In genomic region chr12:4780624-4781023, GRCh38 we compare ENCODE assay signal across 23 cellular contexts.
DNase-seq lines count a peak whose midpoint lies in the region; ATAC-seq, FAIRE-seq and TF ChIP-seq lines count a peak whose summit lies in the region.
"Had no signal": no experiment of that assay in that cellular context is flagged by ENCODE, and none has a peak within 500 bp of the region (broad histone marks: within the 10 kb centered on the region; RNA-seq: fewer than 3 reads in every experiment).

No MANE protein-coding gene starts in this region.

- FAIRE-seq in HepG2 (lab: Jason Lieb, UNC): no peak
- FAIRE-seq: A549, TTC549 had no signal

- in situ Hi-C loops in HepG2 (cut with HindIII; ENCODE audit: extremely low pct_ligation_motif_present, low pct_unique_long_range_greater_than_20kb): no loop called here

- H3K27ac ChIP-seq in liver (ENCODE audit: low read depth in 1 of 2, low read length in 2 of 2): no peak overlapping the region
- no peak overlapping the region for H3K27ac ChIP-seq in HepG2 (ENCODE audit: extremely low read length, insufficient read depth, low read length)
- H3K27ac ChIP-seq: A549, neutrophil had no signal

- no peak for TF ChIP-seq CTCF in liver (IDR thresholded peaks at IDR 0.05; ENCODE audit: low read depth, low read length, missing input control)
- no peak for TF ChIP-seq CTCF in HepG2 (CRISPR knock-in tag; IDR thresholded peaks at IDR 0.05)

- no peaks in the 10 kb centered on the region for H3K4me1 ChIP-seq in liver (ENCODE audit: control insufficient read depth in 4 of 4, insufficient read depth in 4 of 4, low read length in 3 of 4)
- H3K4me1 ChIP-seq in HepG2 (ENCODE audit: insufficient read depth, low read length): peaks cover 10% of the 10 kb centered on the region; the same call in 1 of the 2 replicates
- H3K4me1 ChIP-seq: A549, BE2C had no signal

- whole genome bisulfite sequencing in liver: 61% methylated on average over 5 of the region's 5 CpGs
- no CpG with 5 or more reads among the region's 5 CpGs for WGBS in HepG2 (ENCODE audit: low lambda C conversion rate)

- POLR2A ChIA-PET in HepG2 (lab: Yijun Ruan, JAX): no interaction called here

- intact Hi-C loops in HepG2 (cut with micrococcal nuclease; ENCODE audit: unreplicated experiment) (no loop called here), left cardiac atrium (cut with DNase I) (no loop called here)

- no peak overlapping the region for H3K4me2 ChIP-seq in HepG2 (ENCODE audit: low read depth, low read length)
- H3K4me2 ChIP-seq: A549 had no signal

- TF ChIP-seq EP300 in HepG2 (IDR thresholded peaks at IDR 0.05; ENCODE audit: low read depth in 2 of 2, low read length in 2 of 2): no peak
- TF ChIP-seq EP300 in HepG2 (CRISPR knock-in tag; IDR thresholded peaks at IDR 0.05; ENCODE audit: borderline replicate concordance): no peak

- no peaks in the 10 kb centered on the region for H3K79me2 ChIP-seq in HepG2 (ENCODE audit: insufficient read depth, low read length)

- H3K9ac ChIP-seq in liver (ENCODE audit: low read depth in 1 of 2, low read length in 2 of 2): no peak overlapping the region
- H3K9ac ChIP-seq in HepG2 (ENCODE audit: insufficient read depth, low read depth, low read length): no peak overlapping the region

- BruUV-seq in HepG2 (replicated peaks; lab: Mats Ljungman, UMichigan): no TSS peak

- H3K9me3 ChIP-seq in liver (ENCODE audit: control insufficient read depth in 4 of 4, low read length in 3 of 4): peaks cover 0 to 15% (median 3%) of the 10 kb centered on the region in 4 donors
- no peaks in the 10 kb centered on the region for H3K9me3 ChIP-seq in HepG2 (ENCODE audit: low read length)
- H3K9me3 ChIP-seq: A549, neutrophil had no signal

- ATAC-seq in HepG2: no peak
- peak; percentile 61 to 64 for ATAC-seq in left cardiac atrium
- ATAC-seq in stimulated activated naive CD8-positive, alpha-beta T cell treated with anti-CD3 and anti-CD28 coated beads, Interleukin-15, Interleukin-2, amounts not matched to agents 100 U/mL and 50 U/mL, for 24 hours: no peak
- ATAC-seq in HG02852 (IDR thresholded peaks at IDR 0.05; ENCODE audit: unreplicated experiment): no peak
- ATAC-seq: A549; activated CD4-positive, CD25-positive, alpha-beta regulatory T cell treated with anti-CD3 and anti-CD28 coated beads, Interleukin-2, amount 50 U/mL, for 24 hours; stimulated activated naive CD8-positive, alpha-beta T cell treated with anti-CD3 and anti-CD28 coated beads, Interleukin-15, amount 100 ng/mL, for 72 hours had no signal

- H3K4me3 ChIP-seq in liver (ENCODE audit: low read depth in 1 of 3, low read length in 3 of 3) (no peak overlapping the region), HepG2 (replicated peaks in 1 of 3; ENCODE audit: insufficient read depth in 1 of 3, low read depth in 2 of 3, low read length in 3 of 3) (no peak overlapping the region)
- H3K4me3 ChIP-seq: A549, skin epidermis had no signal

- CTCF ChIA-PET in HepG2 (lab: Yijun Ruan, JAX; ENCODE audit: low intra/inter-chr PET ratio, low total read pairs): no interaction called here

- no peak for TF ChIP-seq POLR2A in HepG2 (IDR thresholded peaks at IDR 0.05; ENCODE audit: insufficient read depth in 1 of 2, low read depth in 2 of 2, low read length in 2 of 2)

- DNase-seq in HepG2 (ENCODE audit: low spot score) (no peak), left cardiac atrium (no peak), nucleus accumbens (lab: John Stamatoyannopoulos, UW) (peak in 44 of 56 donors; percentile 6 to 83 (median 38)), NCI-H82 (lab: John Stamatoyannopoulos, UW) (no peak), hepatic stellate cell (ENCODE audit: low spot score) (no peak)
- DNase-seq in stimulated activated naive CD8-positive, alpha-beta T cell treated with anti-CD3 and anti-CD28 coated beads, Interleukin-15, Interleukin-2, amounts not matched to agents 100 U/mL and 50 U/mL, for 24 hours: no peak
- DNase-seq: activated CD4-positive, alpha-beta T cell treated with anti-CD3 and anti-CD28 coated beads, Interleukin-2, amount 50 U/mL, for 48 hours; BE2C; DMS79 treated with DMSO at 0.1 percent for 48 hours; HCEC 1CT; left colon; mesendoderm; NCI-H2227 treated with DMSO at 0.1 percent for 48 hours; NCI-H748 treated with DMSO at 0.1 percent for 48 hours; stimulated activated naive CD8-positive, alpha-beta T cell treated with anti-CD3 and anti-CD28 coated beads, Interleukin-15, amount 100 ng/mL, for 72 hours; trophoblast cell had no signal

- no peaks in the 10 kb centered on the region for H4K20me1 ChIP-seq in HepG2 (ENCODE audit: insufficient read depth, low read length)

- H3K36me3 ChIP-seq in liver (ENCODE audit: control insufficient read depth in 4 of 4, insufficient read depth in 3 of 4, low read depth in 1 of 4, low read length in 3 of 4) (no peaks in the 10 kb centered on the region), HepG2 (replicated peaks in 1 of 2; ENCODE audit: control insufficient read depth in 1 of 2, insufficient read depth in 2 of 2, low read length in 2 of 2) (no peaks in the 10 kb centered on the region)
- H3K36me3 ChIP-seq: BE2C, neutrophil had no signal

- TF ChIP-seq RAD21 in liver (IDR thresholded peaks at IDR 0.05) (no peak), HepG2 (CRISPR knock-in tag; IDR thresholded peaks at IDR 0.05) (no peak)

- no peak overlapping the region for H2AFZ ChIP-seq in HepG2 (ENCODE audit: low read length)

- H3K27me3 ChIP-seq in liver (ENCODE audit: control insufficient read depth in 4 of 4, insufficient read depth in 4 of 4, low read length in 3 of 4) (peaks cover 0 to 2% (median 0%) of the 10 kb centered on the region in 4 donors), HepG2 (ENCODE audit: control insufficient read depth in 1 of 2, insufficient read depth in 2 of 2, low read length in 2 of 2) (peaks cover 0 to 11% of the 10 kb centered on the region in 2 experiments; a peak in 4 of 5 replicates)

TF ChIP-seq in liver, 16 proteins besides CTCF, POLR2A, EP300 and RAD21:
- no peak for TF ChIP-seq FOXA2 (IDR thresholded peaks at IDR 0.05)
- peak; percentile 45 for TF ChIP-seq NR2F2 (IDR thresholded peaks at IDR 0.05)

TF ChIP-seq in HepG2, 621 proteins besides CTCF, POLR2A, EP300 and RAD21 (continues in another document):
- TF ChIP-seq AGO2 (optimal IDR thresholded peaks at IDR 0.05; ENCODE audit: low read depth, low read length) (no peak), TFDP2 (CRISPR knock-in tag; IDR thresholded peaks at IDR 0.05) (no peak), MZF1 (CRISPR knock-in tag; IDR thresholded peaks at IDR 0.05; ENCODE audit: borderline replicate concordance) (no peak), ZNF24 (IDR thresholded peaks at IDR 0.05) (no peak), ZNF343 (CRISPR knock-in tag; IDR thresholded peaks at IDR 0.05) (no peak), ZNF235 (CRISPR knock-in tag; IDR thresholded peaks at IDR 0.05; ENCODE audit: borderline replicate concordance) (no peak), CBX2 (IDR thresholded peaks at IDR 0.05; ENCODE audit: low read depth, low read length) (no peak), CBX2 (CRISPR knock-in tag; IDR thresholded peaks at IDR 0.05; ENCODE audit: low read depth) (no peak), POLR2AphosphoS5 (IDR thresholded peaks at IDR 0.05; ENCODE audit: low read depth, low read length) (no peak)

Comparison
In these comparisons a context has a peak if more than half of its experiments do, and no peak if none do; other contexts are left out.
1. ATAC-seq: peak in left cardiac atrium (2 of 2); none in HepG2 (single experiment), stimulated activated naive CD8-positive, alpha-beta T cell treated with anti-CD3 and anti-CD28 coated beads, Interleukin-15, Interleukin-2, amounts not matched to agents 100 U/mL and 50 U/mL, for 24 hours (single experiment) and HG02852 (single experiment).
2. DNase-seq: peak in nucleus accumbens (44 of 56); none in HepG2 (single experiment), left cardiac atrium (single experiment), NCI-H82 (single experiment), stimulated activated naive CD8-positive, alpha-beta T cell treated with anti-CD3 and anti-CD28 coated beads, Interleukin-15, Interleukin-2, amounts not matched to agents 100 U/mL and 50 U/mL, for 24 hours (single experiment) and hepatic stellate cell (single experiment).